Comparison of ENCODE assay signal across 8 cellular contexts in genomic region chr17:35540589-35541404, GRCh38. TPM values are rescaled to one million over a fixed set of nuclear protein-coding genes. Genes with fewer than 3 reads are reported as not detected.
A peak's percentile ranks its signal among the peaks of the same experiment; 100 is the strongest.
DNase-seq lines count a peak whose midpoint lies in the region; ATAC-seq lines count a peak whose summit lies in the region.

No MANE protein-coding gene starts in this region.

- H3K4me3 ChIP-seq in Karpas-422 (ENCODE audit: low read length) (no peak overlapping the region), skeletal muscle tissue (ENCODE audit: low read length in 3 of 3) (peak overlapping the region; percentile 4 to 81 (median 63))

- ATAC-seq in HG02763 (IDR thresholded peaks at IDR 0.05; ENCODE audit: unreplicated experiment) (no peak), GM19324 (IDR thresholded peaks at IDR 0.05; ENCODE audit: low FRiP score, unreplicated experiment) (no peak)

- H3K9me2 ChIP-seq in Karpas-422 (replicated peaks; ENCODE audit: insufficient read depth, low read length): no peaks in the 10 kb centered on the region

- H3K27ac ChIP-seq in Karpas-422 (ENCODE audit: low read length): no peak overlapping the region
- peak overlapping the region; percentile 49 for H3K27ac ChIP-seq in skeletal muscle tissue (ENCODE audit: low read depth, low read length)

- no peaks in the 10 kb centered on the region for H3K27me3 ChIP-seq in Karpas-422 (ENCODE audit: low read length)
- H3K27me3 ChIP-seq in skeletal muscle tissue (ENCODE audit: control insufficient read depth in 3 of 3, insufficient read depth in 3 of 3, low read length in 3 of 3): no peaks in the 10 kb centered on the region

- no peaks in the 10 kb centered on the region for H3K27me3 Mint-ChIP-seq in activated CD4-positive, alpha-beta memory T cell treated with anti-CD3 and anti-CD28 coated beads, Interleukin-2, amount 10 ng/mL, durations not matched to agents 7 days and 5 days

- H4K20me1 ChIP-seq in Karpas-422 (ENCODE audit: insufficient read depth, low read depth, low read length): no peaks in the 10 kb centered on the region

- H3K4me1 Mint-ChIP-seq in activated CD4-positive, alpha-beta memory T cell treated with anti-CD3 and anti-CD28 coated beads, Interleukin-2, amount 10 ng/mL, durations not matched to agents 7 days and 5 days: peaks cover 53% of the 10 kb centered on the region

- H3K4me1 ChIP-seq in Karpas-422 (ENCODE audit: low read length) (peaks cover 9% of the 10 kb centered on the region), skeletal muscle tissue (ENCODE audit: control insufficient read depth in 3 of 3, insufficient read depth in 3 of 3, low read length in 3 of 3) (peaks cover 0 to 12% (median 0%) of the 10 kb centered on the region in 3 donors)

- CTCF ChIA-PET in activated CD4-positive, alpha-beta memory T cell treated with anti-CD3 and anti-CD28 coated beads, Interleukin-2, amount 10 ng/mL, durations not matched to agents 7 days and 5 days (lab: Charles Lee): interaction anchor here (1.0 to 1.6 kb wide), 5 partner anchors 13 to 328 kb away, joined by 3 to 6 read pairs (median 3); no protein-coding TSS in a partner anchor

- H3K4me3 Mint-ChIP-seq in activated CD4-positive, alpha-beta memory T cell treated with anti-CD3 and anti-CD28 coated beads, Interleukin-2, amount 10 ng/mL, durations not matched to agents 7 days and 5 days: peak overlapping the region; percentile 86

- H3K36me3 Mint-ChIP-seq in activated CD4-positive, alpha-beta memory T cell treated with anti-CD3 and anti-CD28 coated beads, Interleukin-2, amount 10 ng/mL, durations not matched to agents 7 days and 5 days (ENCODE audit: low read depth): peaks cover 34% of the 10 kb centered on the region

- H3K4me2 ChIP-seq in Karpas-422 (ENCODE audit: low read depth, low read length, poor library complexity, severe bottlenecking): peak overlapping the region; percentile 41

- no peak overlapping the region for H3K9ac ChIP-seq in Karpas-422 (ENCODE audit: low read length)
- H3K9ac ChIP-seq in skeletal muscle tissue (ENCODE audit: low read depth in 1 of 3, low read length in 3 of 3): peak overlapping the region in 1 of 3 donors; percentile 51

- peaks cover 4% of the 10 kb centered on the region for H3K9me3 Mint-ChIP-seq in activated CD4-positive, alpha-beta memory T cell treated with anti-CD3 and anti-CD28 coated beads, Interleukin-2, amount 10 ng/mL, durations not matched to agents 7 days and 5 days

- H3K27ac Mint-ChIP-seq in activated CD4-positive, alpha-beta memory T cell treated with anti-CD3 and anti-CD28 coated beads, Interleukin-2, amount 10 ng/mL, durations not matched to agents 7 days and 5 days: peak overlapping the region; percentile 100

- no peaks in the 10 kb centered on the region for H3K79me2 ChIP-seq in Karpas-422 (ENCODE audit: low read length)

- DNase-seq in Ammon's horn (ENCODE audit: low spot score) (peak; percentile 46), Karpas-422 (no peak), fibroblast of peridontal ligament (ENCODE audit: extremely low read depth) (peak; percentile 65), glomerular visceral epithelial cell (ENCODE audit: extremely low spot score) (no peak)
- DNase-seq in activated CD4-positive, alpha-beta memory T cell treated with anti-CD3 and anti-CD28 coated beads, Interleukin-2, amount 10 ng/mL, durations not matched to agents 7 days and 5 days: peak; percentile 69

- H3K9me3 ChIP-seq in Karpas-422 (ENCODE audit: low read length): no peaks in the 10 kb centered on the region
- H3K9me3 ChIP-seq in skeletal muscle tissue (ENCODE audit: control insufficient read depth in 3 of 3, low read length in 3 of 3): no peaks in the 10 kb centered on the region

- H2AFZ ChIP-seq in Karpas-422 (ENCODE audit: low read length): 0 out of 2 replicates have a peak overlapping the region, but pooled peaks have one; percentile 41

- H3K36me3 ChIP-seq in Karpas-422 (ENCODE audit: insufficient read depth, low read length) (no peaks in the 10 kb centered on the region), skeletal muscle tissue (ENCODE audit: control insufficient read depth in 3 of 3, insufficient read depth in 3 of 3, low read length in 3 of 3) (no peaks in the 10 kb centered on the region)

- POLR2A ChIA-PET in activated CD4-positive, alpha-beta memory T cell treated with anti-CD3 and anti-CD28 coated beads, Interleukin-2, amount 10 ng/mL, durations not matched to agents 7 days and 5 days (lab: Charles Lee): interaction anchor here (0.9 to 9.3 kb wide), 14 partner anchors 10 to 328 kb away, joined by 3 to 328 read pairs (median 8); partner anchors contain the start of genes AP2B1, PEX12, SLFN11 and SLFN5

RNA-seq across cellular contexts. Expression of gene SLFN12L, which starts 3.3 kb away (rescaled TPM):
- not detected in 2 replicates for total RNA-seq in Karpas-422 (2014; rRNA removed; shearing (Covaris generic); ENCODE audit: low replicate concordance)
- total RNA-seq in activated CD4-positive, alpha-beta memory T cell treated with anti-CD3 and anti-CD28 coated beads, Interleukin-2, amount 10 ng/mL, durations not matched to agents 7 days and 5 days: 100 to 1,000 TPM; 103 to 110 TPM
- total RNA-seq in skeletal muscle tissue: 0.52 TPM

RNA-seq across cellular contexts. Expression of gene SLFN14, which starts 19.8 kb away (rescaled TPM):
- 0.11 TPM in 1 of 2 replicates, not detected in the other for total RNA-seq in Karpas-422 (2014; rRNA removed; shearing (Covaris generic); ENCODE audit: low replicate concordance)
- not detected for total RNA-seq in activated CD4-positive, alpha-beta memory T cell treated with anti-CD3 and anti-CD28 coated beads, Interleukin-2, amount 10 ng/mL, durations not matched to agents 7 days and 5 days
- 1.0 TPM for total RNA-seq in skeletal muscle tissue

RNA-seq across cellular contexts. Expression of gene PEX12, which starts 37.6 kb away (rescaled TPM):
- total RNA-seq in Karpas-422 (2014; rRNA removed; shearing (Covaris generic); ENCODE audit: low replicate concordance): 5.0 and 5.4 TPM in 2 replicates
- 1 to 10 TPM; 3.8 to 4.5 TPM for total RNA-seq in activated CD4-positive, alpha-beta memory T cell treated with anti-CD3 and anti-CD28 coated beads, Interleukin-2, amount 10 ng/mL, durations not matched to agents 7 days and 5 days
- total RNA-seq in skeletal muscle tissue: 4.7 TPM

RNA-seq across cellular contexts. Expression of gene AP2B1, which starts 46.3 kb away (rescaled TPM):
- 53.4 and 82.7 TPM in 2 replicates for total RNA-seq in Karpas-422 (2014; rRNA removed; shearing (Covaris generic); ENCODE audit: low replicate concordance)
- total RNA-seq in activated CD4-positive, alpha-beta memory T cell treated with anti-CD3 and anti-CD28 coated beads, Interleukin-2, amount 10 ng/mL, durations not matched to agents 7 days and 5 days: 100 to 1,000 TPM; 196 to 203 TPM
- total RNA-seq in skeletal muscle tissue: 45.4 TPM

Comparison
In these comparisons a context has a peak if more than half of its experiments do, and no peak if none do; other contexts are left out.
1. DNase-seq: peak in Ammon's horn (single experiment), activated CD4-positive, alpha-beta memory T cell treated with anti-CD3 and anti-CD28 coated beads, Interleukin-2, amount 10 ng/mL, durations not matched to agents 7 days and 5 days (single experiment) and fibroblast of peridontal ligament (single experiment); none in Karpas-422 (single experiment) and glomerular visceral epithelial cell (single experiment).
2. RNA of gene SLFN12L, which starts 3.3 kb away (total RNA-seq): 103 to 110 TPM in activated CD4-positive, alpha-beta memory T cell treated with anti-CD3 and anti-CD28 coated beads, Interleukin-2, amount 10 ng/mL, durations not matched to agents 7 days and 5 days; 0.52 TPM in skeletal muscle tissue (single experiment) and not detected in Karpas-422; every median in the first group is over 10 times any median in the second.